ENCODE assay signal across 1 cellular context in the genomic region with DNA sequence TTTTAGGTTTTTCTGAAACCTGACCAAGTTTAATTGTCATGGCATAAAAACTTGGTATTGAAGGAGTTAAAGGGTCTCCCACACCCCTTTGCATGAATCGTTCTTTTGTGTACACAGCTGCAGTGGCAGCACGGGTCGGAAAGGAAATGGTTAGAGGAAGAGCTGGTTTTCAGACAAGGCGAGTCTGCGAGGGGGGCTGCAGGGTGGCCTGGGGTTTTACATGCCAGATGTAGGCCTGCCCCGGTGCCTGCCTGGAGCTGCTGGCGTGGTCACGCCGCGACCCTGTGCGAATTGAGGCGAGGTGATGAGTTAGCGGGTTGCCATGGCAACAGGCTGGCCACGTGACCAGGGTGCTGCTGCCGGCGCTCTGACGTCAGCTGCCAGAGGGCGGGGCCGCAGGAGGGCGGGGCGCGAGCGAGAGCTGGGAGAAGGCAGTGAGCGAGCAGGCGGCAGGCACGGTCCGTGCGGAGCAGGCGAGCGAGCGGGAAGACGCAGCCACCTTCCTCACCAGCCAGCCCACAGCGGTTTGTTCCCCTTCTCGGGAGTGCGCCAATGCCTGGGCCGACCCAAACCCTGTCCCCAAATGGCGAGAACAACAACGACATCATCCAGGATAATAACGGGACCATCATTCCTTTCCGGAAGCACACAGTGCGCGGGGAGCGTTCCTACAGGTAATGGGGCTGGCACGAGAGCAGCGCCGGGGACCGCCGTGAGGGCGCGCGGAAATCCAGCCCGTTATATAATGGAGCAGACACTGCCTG.
TF ChIP-seq lines count a peak whose summit lies in the region.

TSS of gene MAPRE2 (plus strand) at position 426 of the 764 bp plus-strand sequence. CDS start at position 553, 127 bp downstream.

TF ChIP-seq in HepG2, 621 proteins besides CTCF, POLR2A, EP300 and RAD21 (continued from another document and continues in another):
- TF ChIP-seq, protein P1, sequence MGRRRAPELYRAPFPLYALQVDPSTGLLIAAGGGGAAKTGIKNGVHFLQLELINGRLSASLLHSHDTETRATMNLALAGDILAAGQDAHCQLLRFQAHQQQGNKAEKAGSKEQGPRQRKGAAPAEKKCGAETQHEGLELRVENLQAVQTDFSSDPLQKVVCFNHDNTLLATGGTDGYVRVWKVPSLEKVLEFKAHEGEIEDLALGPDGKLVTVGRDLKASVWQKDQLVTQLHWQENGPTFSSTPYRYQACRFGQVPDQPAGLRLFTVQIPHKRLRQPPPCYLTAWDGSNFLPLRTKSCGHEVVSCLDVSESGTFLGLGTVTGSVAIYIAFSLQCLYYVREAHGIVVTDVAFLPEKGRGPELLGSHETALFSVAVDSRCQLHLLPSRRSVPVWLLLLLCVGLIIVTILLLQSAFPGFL (CRISPR knock-in tag; IDR thresholded peaks at IDR 0.05): no peak
- peak; percentile 74 for TF ChIP-seq FOSL2 (CRISPR knock-in tag; IDR thresholded peaks at IDR 0.05)
- peak; percentile 54 for TF ChIP-seq ZBTB7A (CRISPR knock-in tag; IDR thresholded peaks at IDR 0.05)
- peak; percentile 85 for TF ChIP-seq DMAP1 (CRISPR knock-in tag; IDR thresholded peaks at IDR 0.05)
- TF ChIP-seq DMTF1 (CRISPR knock-in tag; IDR thresholded peaks at IDR 0.05): no peak
- TF ChIP-seq ZBTB39 (CRISPR knock-in tag; IDR thresholded peaks at IDR 0.05): 0 out of 2 replicates have a peak, but pooled peaks have one; percentile 69
- TF ChIP-seq NR2C2 (CRISPR knock-in tag; IDR thresholded peaks at IDR 0.05; ENCODE audit: borderline replicate concordance): peak; percentile 34; the same call in 1 of the 2 replicates
- TF ChIP-seq ZNF7 (CRISPR knock-in tag; IDR thresholded peaks at IDR 0.05): no peak
- TF ChIP-seq, protein P2, sequence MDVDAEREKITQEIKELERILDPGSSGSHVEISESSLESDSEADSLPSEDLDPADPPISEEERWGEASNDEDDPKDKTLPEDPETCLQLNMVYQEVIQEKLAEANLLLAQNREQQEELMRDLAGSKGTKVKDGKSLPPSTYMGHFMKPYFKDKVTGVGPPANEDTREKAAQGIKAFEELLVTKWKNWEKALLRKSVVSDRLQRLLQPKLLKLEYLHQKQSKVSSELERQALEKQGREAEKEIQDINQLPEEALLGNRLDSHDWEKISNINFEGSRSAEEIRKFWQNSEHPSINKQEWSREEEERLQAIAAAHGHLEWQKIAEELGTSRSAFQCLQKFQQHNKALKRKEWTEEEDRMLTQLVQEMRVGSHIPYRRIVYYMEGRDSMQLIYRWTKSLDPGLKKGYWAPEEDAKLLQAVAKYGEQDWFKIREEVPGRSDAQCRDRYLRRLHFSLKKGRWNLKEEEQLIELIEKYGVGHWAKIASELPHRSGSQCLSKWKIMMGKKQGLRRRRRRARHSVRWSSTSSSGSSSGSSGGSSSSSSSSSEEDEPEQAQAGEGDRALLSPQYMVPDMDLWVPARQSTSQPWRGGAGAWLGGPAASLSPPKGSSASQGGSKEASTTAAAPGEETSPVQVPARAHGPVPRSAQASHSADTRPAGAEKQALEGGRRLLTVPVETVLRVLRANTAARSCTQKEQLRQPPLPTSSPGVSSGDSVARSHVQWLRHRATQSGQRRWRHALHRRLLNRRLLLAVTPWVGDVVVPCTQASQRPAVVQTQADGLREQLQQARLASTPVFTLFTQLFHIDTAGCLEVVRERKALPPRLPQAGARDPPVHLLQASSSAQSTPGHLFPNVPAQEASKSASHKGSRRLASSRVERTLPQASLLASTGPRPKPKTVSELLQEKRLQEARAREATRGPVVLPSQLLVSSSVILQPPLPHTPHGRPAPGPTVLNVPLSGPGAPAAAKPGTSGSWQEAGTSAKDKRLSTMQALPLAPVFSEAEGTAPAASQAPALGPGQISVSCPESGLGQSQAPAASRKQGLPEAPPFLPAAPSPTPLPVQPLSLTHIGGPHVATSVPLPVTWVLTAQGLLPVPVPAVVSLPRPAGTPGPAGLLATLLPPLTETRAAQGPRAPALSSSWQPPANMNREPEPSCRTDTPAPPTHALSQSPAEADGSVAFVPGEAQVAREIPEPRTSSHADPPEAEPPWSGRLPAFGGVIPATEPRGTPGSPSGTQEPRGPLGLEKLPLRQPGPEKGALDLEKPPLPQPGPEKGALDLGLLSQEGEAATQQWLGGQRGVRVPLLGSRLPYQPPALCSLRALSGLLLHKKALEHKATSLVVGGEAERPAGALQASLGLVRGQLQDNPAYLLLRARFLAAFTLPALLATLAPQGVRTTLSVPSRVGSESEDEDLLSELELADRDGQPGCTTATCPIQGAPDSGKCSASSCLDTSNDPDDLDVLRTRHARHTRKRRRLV (CRISPR knock-in tag; IDR thresholded peaks at IDR 0.05): no peak
- TF ChIP-seq ZNF543 (CRISPR knock-in tag; IDR thresholded peaks at IDR 0.05): no peak
- no peak for TF ChIP-seq ZSCAN31 (CRISPR knock-in tag; IDR thresholded peaks at IDR 0.05; ENCODE audit: low read depth)
- TF ChIP-seq TGIF2 (CRISPR knock-in tag; IDR thresholded peaks at IDR 0.05): peak; percentile 90
- no peak; the same call in 1 of the 2 replicates for TF ChIP-seq SNAPC2 (CRISPR knock-in tag; IDR thresholded peaks at IDR 0.05)
- TF ChIP-seq PHF21A (CRISPR knock-in tag; IDR thresholded peaks at IDR 0.05): no peak
- no peak for TF ChIP-seq RARA (CRISPR knock-in tag; IDR thresholded peaks at IDR 0.05)
- TF ChIP-seq, protein P3, sequence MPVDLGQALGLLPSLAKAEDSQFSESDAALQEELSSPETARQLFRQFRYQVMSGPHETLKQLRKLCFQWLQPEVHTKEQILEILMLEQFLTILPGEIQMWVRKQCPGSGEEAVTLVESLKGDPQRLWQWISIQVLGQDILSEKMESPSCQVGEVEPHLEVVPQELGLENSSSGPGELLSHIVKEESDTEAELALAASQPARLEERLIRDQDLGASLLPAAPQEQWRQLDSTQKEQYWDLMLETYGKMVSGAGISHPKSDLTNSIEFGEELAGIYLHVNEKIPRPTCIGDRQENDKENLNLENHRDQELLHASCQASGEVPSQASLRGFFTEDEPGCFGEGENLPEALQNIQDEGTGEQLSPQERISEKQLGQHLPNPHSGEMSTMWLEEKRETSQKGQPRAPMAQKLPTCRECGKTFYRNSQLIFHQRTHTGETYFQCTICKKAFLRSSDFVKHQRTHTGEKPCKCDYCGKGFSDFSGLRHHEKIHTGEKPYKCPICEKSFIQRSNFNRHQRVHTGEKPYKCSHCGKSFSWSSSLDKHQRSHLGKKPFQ (CRISPR knock-in tag; IDR thresholded peaks at IDR 0.05; ENCODE audit: insufficient replicate concordance): no peak
- TF ChIP-seq HBP1 (CRISPR knock-in tag; IDR thresholded peaks at IDR 0.05; ENCODE audit: low read depth): peak; percentile 31; the same call in 1 of the 2 replicates
- no peak for TF ChIP-seq HOMEZ (CRISPR knock-in tag; IDR thresholded peaks at IDR 0.05; ENCODE audit: low read depth)
- no peak for TF ChIP-seq ZSCAN9 (CRISPR knock-in tag; IDR thresholded peaks at IDR 0.05; ENCODE audit: borderline replicate concordance)
- TF ChIP-seq, protein P4, sequence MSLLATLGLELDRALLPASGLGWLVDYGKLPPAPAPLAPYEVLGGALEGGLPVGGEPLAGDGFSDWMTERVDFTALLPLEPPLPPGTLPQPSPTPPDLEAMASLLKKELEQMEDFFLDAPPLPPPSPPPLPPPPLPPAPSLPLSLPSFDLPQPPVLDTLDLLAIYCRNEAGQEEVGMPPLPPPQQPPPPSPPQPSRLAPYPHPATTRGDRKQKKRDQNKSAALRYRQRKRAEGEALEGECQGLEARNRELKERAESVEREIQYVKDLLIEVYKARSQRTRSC (CRISPR knock-in tag; IDR thresholded peaks at IDR 0.05; ENCODE audit: low read depth): no peak
- TF ChIP-seq, protein P5, sequence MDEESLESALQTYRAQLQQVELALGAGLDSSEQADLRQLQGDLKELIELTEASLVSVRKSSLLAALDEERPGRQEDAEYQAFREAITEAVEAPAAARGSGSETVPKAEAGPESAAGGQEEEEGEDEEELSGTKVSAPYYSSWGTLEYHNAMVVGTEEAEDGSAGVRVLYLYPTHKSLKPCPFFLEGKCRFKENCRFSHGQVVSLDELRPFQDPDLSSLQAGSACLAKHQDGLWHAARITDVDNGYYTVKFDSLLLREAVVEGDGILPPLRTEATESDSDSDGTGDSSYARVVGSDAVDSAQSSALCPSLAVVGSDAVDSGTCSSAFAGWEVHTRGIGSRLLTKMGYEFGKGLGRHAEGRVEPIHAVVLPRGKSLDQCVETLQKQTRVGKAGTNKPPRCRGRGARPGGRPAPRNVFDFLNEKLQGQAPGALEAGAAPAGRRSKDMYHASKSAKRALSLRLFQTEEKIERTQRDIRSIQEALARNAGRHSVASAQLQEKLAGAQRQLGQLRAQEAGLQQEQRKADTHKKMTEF (CRISPR knock-in tag; IDR thresholded peaks at IDR 0.05): peak; percentile 81
- TF ChIP-seq, protein P6, sequence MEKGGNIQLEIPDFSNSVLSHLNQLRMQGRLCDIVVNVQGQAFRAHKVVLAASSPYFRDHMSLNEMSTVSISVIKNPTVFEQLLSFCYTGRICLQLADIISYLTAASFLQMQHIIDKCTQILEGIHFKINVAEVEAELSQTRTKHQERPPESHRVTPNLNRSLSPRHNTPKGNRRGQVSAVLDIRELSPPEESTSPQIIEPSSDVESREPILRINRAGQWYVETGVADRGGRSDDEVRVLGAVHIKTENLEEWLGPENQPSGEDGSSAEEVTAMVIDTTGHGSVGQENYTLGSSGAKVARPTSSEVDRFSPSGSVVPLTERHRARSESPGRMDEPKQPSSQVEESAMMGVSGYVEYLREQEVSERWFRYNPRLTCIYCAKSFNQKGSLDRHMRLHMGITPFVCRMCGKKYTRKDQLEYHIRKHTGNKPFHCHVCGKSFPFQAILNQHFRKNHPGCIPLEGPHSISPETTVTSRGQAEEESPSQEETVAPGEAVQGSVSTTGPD (CRISPR knock-in tag; IDR thresholded peaks at IDR 0.05): no peak
- TF ChIP-seq AKAP8 (CRISPR knock-in tag; IDR thresholded peaks at IDR 0.05): no peak
- TF ChIP-seq CCDC6 (CRISPR knock-in tag; IDR thresholded peaks at IDR 0.05): peak; percentile 74; the same call in 1 of the 2 replicates
- no peak for TF ChIP-seq ZNF496 (CRISPR knock-in tag; IDR thresholded peaks at IDR 0.05; ENCODE audit: insufficient replicate concordance)
- no peak for TF ChIP-seq ZMAT3 (CRISPR knock-in tag; conservative IDR thresholded peaks at IDR 0.05)
- 0 out of 2 replicates have a peak, but pooled peaks have one; percentile 82 for TF ChIP-seq ZNF235 (CRISPR knock-in tag; IDR thresholded peaks at IDR 0.05; ENCODE audit: borderline replicate concordance)
- TF ChIP-seq CREM (IDR thresholded peaks at IDR 0.05): peak; percentile 72
- TF ChIP-seq CREM (CRISPR knock-in tag; IDR thresholded peaks at IDR 0.05): no peak
- TF ChIP-seq YEATS4 (CRISPR knock-in tag; IDR thresholded peaks at IDR 0.05; ENCODE audit: borderline replicate concordance): peak; percentile 78; the same call in 1 of the 2 replicates
- peak; percentile 57; the same call in 1 of the 2 replicates for TF ChIP-seq IRF2 (CRISPR knock-in tag; IDR thresholded peaks at IDR 0.05)
- no peak for TF ChIP-seq NAIF1 (CRISPR knock-in tag; IDR thresholded peaks at IDR 0.05; ENCODE audit: borderline replicate concordance)
- peak; percentile 81 for TF ChIP-seq GABPB1 (CRISPR knock-in tag; IDR thresholded peaks at IDR 0.05)
- no peak for TF ChIP-seq NFE2L1 (CRISPR knock-in tag; IDR thresholded peaks at IDR 0.05; ENCODE audit: borderline replicate concordance)
- no peak for TF ChIP-seq ZNF24 (IDR thresholded peaks at IDR 0.05)
- TF ChIP-seq SMC3 (IDR thresholded peaks at IDR 0.05; ENCODE audit: low read length): no peak
- no peak for TF ChIP-seq JDP2 (CRISPR knock-in tag; IDR thresholded peaks at IDR 0.05; ENCODE audit: borderline replicate concordance)
- TF ChIP-seq ATAD3A (CRISPR knock-in tag; IDR thresholded peaks at IDR 0.05): no peak
